Comparison of ENCODE assay signal across 1 cellular context in genomic region chr1:23394176-23394575, GRCh38.
TF ChIP-seq lines count a peak whose summit lies in the region.

No MANE protein-coding gene starts in this region.

TF ChIP-seq in GM23338, 12 proteins besides CTCF, POLR2A, EP300 and RAD21 (continued from another document):
- no peak for TF ChIP-seq EZH2 (IDR thresholded peaks at IDR 0.05; ENCODE audit: low read depth, unreplicated experiment)
- TF ChIP-seq JUNB (IDR thresholded peaks at IDR 0.05; ENCODE audit: unreplicated experiment): no peak
- no peak for TF ChIP-seq REST (IDR thresholded peaks at IDR 0.05; ENCODE audit: unreplicated experiment)
- no peak for TF ChIP-seq ETS1 (IDR thresholded peaks at IDR 0.05)
